In the genomic region with DNA sequence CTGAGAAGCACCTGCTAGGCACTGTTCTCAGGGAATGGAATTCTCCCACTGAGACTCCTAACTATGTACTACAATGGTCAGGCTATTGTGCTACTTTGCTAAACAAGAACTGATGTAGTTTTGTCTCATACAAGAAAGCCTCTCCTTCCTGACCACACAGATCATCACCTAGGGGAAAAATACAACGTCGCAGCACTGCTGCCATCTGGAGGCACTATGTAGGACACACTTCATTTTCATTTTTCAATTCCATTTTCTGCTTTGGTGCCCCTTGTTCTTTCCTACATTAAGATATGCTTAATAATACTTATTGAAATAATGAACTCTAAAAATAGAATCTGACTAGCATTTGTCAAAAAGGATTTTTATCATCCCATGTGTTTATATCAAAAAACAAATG, we compare ENCODE assay signal across 8 cellular contexts. TPM values are rescaled to one million over a fixed set of nuclear protein-coding genes. Genes with fewer than 3 reads are reported as not detected.
DNase-seq lines count a peak whose midpoint lies in the region; FAIRE-seq and TF ChIP-seq lines count a peak whose summit lies in the region.

No MANE protein-coding gene starts in this region.

- H3K4me1 Mint-ChIP-seq in HFFc6 (ENCODE audit: low read depth), result no peaks in the 10 kb centered on the region
- H3K4me1 Mint-ChIP-seq in activated naive CD8-positive, alpha-beta T cell treated with anti-CD3 and anti-CD28 coated beads for 36 hours, result peaks cover 7% of the 10 kb centered on the region

- DNase-seq in AG10803 (ENCODE audit: low read depth), result peak; percentile 15
- peak; percentile 18 for DNase-seq in GM12891 (ENCODE audit: insufficient read length, low spot score)
- DNase-seq in HFFc6, result peak; percentile 31
- DNase-seq in MM.1S, result peak; percentile 16
- DNase-seq in activated naive CD8-positive, alpha-beta T cell treated with anti-CD3 and anti-CD28 coated beads for 36 hours, result no peak
- peak; percentile 56 for DNase-seq in iris pigment epithelial cell (ENCODE audit: low read depth)
- DNase-seq in DMS114 treated with DMSO at 0.1 percent for 48 hours (lab: John Stamatoyannopoulos, UW; ENCODE audit: unreplicated experiment), result no peak
- DNase-seq in foreskin melanocyte, result no peak

- TF ChIP-seq POLR2A in GM12891 (IDR thresholded peaks at IDR 0.05; ENCODE audit: low read depth, low read length), result no peak

- no peaks in the 10 kb centered on the region for H3K27me3 ChIP-seq in MM.1S (replicated peaks; ENCODE audit: insufficient read depth, low read length)

- H3K27me3 Mint-ChIP-seq in HFFc6 (ENCODE audit: insufficient read depth), result no peaks in the 10 kb centered on the region; the same call in 1 of the 2 replicates
- H3K27me3 Mint-ChIP-seq in activated naive CD8-positive, alpha-beta T cell treated with anti-CD3 and anti-CD28 coated beads for 36 hours, result no peaks in the 10 kb centered on the region

- TF ChIP-seq CTCF in AG10803 (conservative IDR thresholded peaks at IDR 0.05; ENCODE audit: low read length) (peak; percentile 51), HFFc6 (IDR thresholded peaks at IDR 0.05) (peak; percentile 73), MM.1S (IDR thresholded peaks at IDR 0.05; ENCODE audit: low read length) (peak; percentile 47)

- H3K9me3 Mint-ChIP-seq in HFFc6, result no peaks in the 10 kb centered on the region
- H3K9me3 Mint-ChIP-seq in activated naive CD8-positive, alpha-beta T cell treated with anti-CD3 and anti-CD28 coated beads for 36 hours, result no peaks in the 10 kb centered on the region

- H3K27ac ChIP-seq in MM.1S (ENCODE audit: low read length), result no peak overlapping the region

- no peak overlapping the region for H3K9ac ChIP-seq in MM.1S (ENCODE audit: low read length)

- no peak overlapping the region for H2AFZ ChIP-seq in MM.1S (ENCODE audit: low read length)

- H3K9me2 ChIP-seq in MM.1S (replicated peaks; ENCODE audit: insufficient read depth, low read length), result no peaks in the 10 kb centered on the region

- H3K4me2 ChIP-seq in MM.1S (ENCODE audit: low read depth, low read length), result no peak overlapping the region

- H3K4me1 ChIP-seq in MM.1S (ENCODE audit: low read length), result no peaks in the 10 kb centered on the region

- 0 out of 2 replicates have a peak overlapping the region, but pooled peaks have one; percentile 24 for H3K27ac Mint-ChIP-seq in HFFc6
- peak overlapping the region; percentile 34 for H3K27ac Mint-ChIP-seq in activated naive CD8-positive, alpha-beta T cell treated with anti-CD3 and anti-CD28 coated beads for 36 hours

- H3K36me3 Mint-ChIP-seq in HFFc6 (ENCODE audit: low read depth), result peaks cover 18% of the 10 kb centered on the region
- peaks cover 37% of the 10 kb centered on the region for H3K36me3 Mint-ChIP-seq in activated naive CD8-positive, alpha-beta T cell treated with anti-CD3 and anti-CD28 coated beads for 36 hours

- no peaks in the 10 kb centered on the region for H4K20me1 ChIP-seq in MM.1S (ENCODE audit: insufficient read depth, low read length)

- H3K9me3 ChIP-seq in MM.1S (replicated peaks; ENCODE audit: insufficient read depth, low read length), result no peaks in the 10 kb centered on the region

- H3K4me3 Mint-ChIP-seq in HFFc6, result no peak overlapping the region
- H3K4me3 Mint-ChIP-seq in activated naive CD8-positive, alpha-beta T cell treated with anti-CD3 and anti-CD28 coated beads for 36 hours, result no peak overlapping the region

- no peaks in the 10 kb centered on the region; the same call in 1 of the 2 replicates for H3K36me3 ChIP-seq in MM.1S (replicated peaks; ENCODE audit: insufficient read depth, low read length)

- peak; percentile 81 for FAIRE-seq in GM12891 (lab: Jason Lieb, UNC)

- H3K4me3 ChIP-seq in AG10803 (ENCODE audit: low read length), result no peak overlapping the region
- H3K4me3 ChIP-seq in MM.1S (ENCODE audit: low read length), result no peak overlapping the region

- H3F3A ChIP-seq in MM.1S (ENCODE audit: insufficient read depth, low read length), result no peaks in the 10 kb centered on the region

- no peaks in the 10 kb centered on the region for H3K79me2 ChIP-seq in MM.1S (ENCODE audit: low read length)

TF ChIP-seq in GM12891, 5 proteins besides CTCF, POLR2A, EP300 and RAD21:
- TF ChIP-seq PAX5 (IDR thresholded peaks at IDR 0.05; ENCODE audit: insufficient read depth, low read length, severe bottlenecking), result no peak
- no peak for TF ChIP-seq POU2F2 (IDR thresholded peaks at IDR 0.05; ENCODE audit: low read depth, low read length)
- no peak for TF ChIP-seq TAF1 (IDR thresholded peaks at IDR 0.05; ENCODE audit: low read depth, low read length)
- no peak for TF ChIP-seq SPI1 (IDR thresholded peaks at IDR 0.05; ENCODE audit: low read depth, low read length)
- no peak for TF ChIP-seq POLR2AphosphoS5 (IDR thresholded peaks at IDR 0.05; ENCODE audit: low read depth, low read length)

RNA-seq across cellular contexts. Expression of a gene that starts 21.1 kb away (rescaled TPM):
- polyA plus RNA-seq in GM12891 (2012; ENCODE audit: low read depth, missing spikeins), result 15.5 TPM
- 10 to 100 TPM; 15.2 to 19.6 (median 18.3) TPM for total RNA-seq in HFFc6 (2021; fragmentation: NEBNext Ultra II Directional; extraction: Animal tissue kit (Norgen Biotek cat#: 25700))
- 100 to 1,000 TPM; 106 to 111 TPM for total RNA-seq in activated naive CD8-positive, alpha-beta T cell treated with anti-CD3 and anti-CD28 coated beads for 36 hours

RNA-seq across cellular contexts. Expression of a gene that starts 21.5 kb away (rescaled TPM):
- polyA plus RNA-seq in GM12891 (2012; ENCODE audit: low read depth, missing spikeins), result 8.9 TPM
- 1 to 10 TPM; 7.3 to 9.6 (median 7.8) TPM for total RNA-seq in HFFc6 (2021; fragmentation: NEBNext Ultra II Directional; extraction: Animal tissue kit (Norgen Biotek cat#: 25700))
- 10 to 100 TPM; 12.9 to 16.4 TPM for total RNA-seq in activated naive CD8-positive, alpha-beta T cell treated with anti-CD3 and anti-CD28 coated beads for 36 hours

RNA-seq across cellular contexts. Expression of a gene that starts 26.2 kb away (rescaled TPM):
- not detected for polyA plus RNA-seq in GM12891 (2012; ENCODE audit: low read depth, missing spikeins)
- not detected for total RNA-seq in HFFc6 (2021; fragmentation: NEBNext Ultra II Directional; extraction: Animal tissue kit (Norgen Biotek cat#: 25700))
- not detected for total RNA-seq in activated naive CD8-positive, alpha-beta T cell treated with anti-CD3 and anti-CD28 coated beads for 36 hours

Comparison
In these comparisons a context has a peak if more than half of its experiments do, and no peak if none do; other contexts are left out.
1. DNase-seq: peak in AG10803 (single experiment), GM12891 (single experiment), HFFc6 (single experiment), MM.1S (single experiment) and iris pigment epithelial cell (single experiment); none in activated naive CD8-positive, alpha-beta T cell treated with anti-CD3 and anti-CD28 coated beads for 36 hours (single experiment), DMS114 treated with DMSO at 0.1 percent for 48 hours (single experiment) and foreskin melanocyte (single experiment).
2. RNA of a gene that starts 21.1 kb away (total RNA-seq): 106 to 111 TPM in activated naive CD8-positive, alpha-beta T cell treated with anti-CD3 and anti-CD28 coated beads for 36 hours; 15.2 to 19.6 TPM in HFFc6; every median in the first group is over 4 times any median in the second.
3. Peak in every context shown above with its lines, with median percentiles within 50 percentile points of each other: CTCF ChIP-seq.